Comparison of ENCODE assay signal across 26 cellular contexts in genomic region chr5:3999929-4000328, GRCh38.
"Had no signal": no experiment of that assay in that cellular context is flagged by ENCODE, and none has a peak within 500 bp of the region (broad histone marks: within the 10 kb centered on the region; RNA-seq: fewer than 3 reads in every experiment).

No MANE protein-coding gene starts in this region.

- ATAC-seq: activated CD4-positive, alpha-beta T cell treated with anti-CD3 and anti-CD28 coated beads for 36 hours; activated CD8-positive, alpha-beta memory T cell treated with anti-CD3 and anti-CD28 coated beads, Interleukin-2, amount 10 ng/mL, durations not matched to agents 7 days and 5 days; activated CD8-positive, alpha-beta T cell treated with anti-CD3 and anti-CD28 coated beads, Interleukin-2, amount 10 ng/mL, durations not matched to agents 7 days and 5 days; activated naive CD8-positive, alpha-beta T cell treated with anti-CD3 and anti-CD28 coated beads, Interleukin-2, amount 50 U/mL, for 24 hours; body of pancreas; heart left ventricle had no signal

- H3K4me3 ChIP-seq: adrenal gland, body of pancreas, colonic mucosa, heart left ventricle had no signal

- H3K9me3 ChIP-seq: adrenal gland, body of pancreas, colonic mucosa had no signal

- H3K4me1 ChIP-seq: adrenal gland, body of pancreas, colonic mucosa had no signal

- H3K36me3 ChIP-seq: adrenal gland, colonic mucosa, heart left ventricle had no signal

- H3K27me3 ChIP-seq: adrenal gland, body of pancreas, colonic mucosa, heart left ventricle had no signal

- H3K27ac ChIP-seq: adrenal gland, body of pancreas, colonic mucosa, epithelial cell of prostate, heart left ventricle had no signal

- DNase-seq: activated CD4-positive, alpha-beta memory T cell treated with anti-CD3 and anti-CD28 coated beads for 36 hours; activated CD4-positive, alpha-beta T cell treated with anti-CD3 and anti-CD28 coated beads for 36 hours; activated CD4-positive, alpha-beta T cell treated with anti-CD3 and anti-CD28 coated beads, Interleukin-2, amount 10 ng/mL, durations not matched to agents 24 days and 14 days; activated CD4-positive, CD25-positive, alpha-beta regulatory T cell; activated CD4-positive, CD25-positive, alpha-beta regulatory T cell treated with anti-CD3 and anti-CD28 coated beads, Interleukin-2, amount 50 U/mL, for 72 hours; activated CD8-positive, alpha-beta memory T cell treated with anti-CD3 and anti-CD28 coated beads, Interleukin-2, amount 10 ng/mL, durations not matched to agents 7 days and 5 days; activated CD8-positive, alpha-beta memory T cell treated with anti-CD3 and anti-CD28 coated beads, Interleukin-2, amount 50 U/mL, for 4 hours; activated CD8-positive, alpha-beta T cell treated with anti-CD3 and anti-CD28 coated beads, Interleukin-2, amount 10 ng/mL, durations not matched to agents 7 days and 5 days; activated effector memory CD4-positive, alpha-beta T cell treated with anti-CD3 and anti-CD28 coated beads, Interleukin-2, amount 50 U/mL, for 16 hours; activated naive CD4-positive, alpha-beta T cell treated with anti-CD3 and anti-CD28 coated beads for 36 hours; activated naive CD8-positive, alpha-beta T cell treated with anti-CD3 and anti-CD28 coated beads for 36 hours; activated naive CD8-positive, alpha-beta T cell treated with anti-CD3 and anti-CD28 coated beads, Interleukin-2, amount 50 U/mL, for 24 hours; activated T-cell treated with anti-CD3 and anti-CD28 coated beads, Interleukin-2, amount 50 U/mL, for 1 hour; activated T-cell treated with anti-CD3 and anti-CD28 coated beads, Interleukin-2, amount 50 U/mL, for 48 hours; adrenal gland; amygdala; aorta; body of pancreas; central memory CD4-positive, alpha-beta T cell; cerebellar nuclear complex; colonic mucosa; effector CD8-positive, alpha-beta T cell; foreskin fibroblast; heart left ventricle; hypothalamus had no signal
